Comparison of ENCODE assay signal across 8 cellular contexts in genomic region chr2:46985512-46985911, GRCh38. TPM values are rescaled to one million over a fixed set of nuclear protein-coding genes. Genes with fewer than 3 reads are reported as not detected.
A peak's percentile ranks its signal among the peaks of the same experiment; 100 is the strongest.
DNase-seq lines count a peak whose midpoint lies in the region; ATAC-seq, FAIRE-seq and TF ChIP-seq lines count a peak whose summit lies in the region.

No MANE protein-coding gene starts in this region.

- ATAC-seq in HG03097 (IDR thresholded peaks at IDR 0.05; ENCODE audit: low FRiP score, unreplicated experiment), result peak; percentile 24
- ATAC-seq in activated T-helper 17 cell treated with anti-CD3 and anti-CD28 coated beads, Interleukin-2, amount 50 U/mL, for 72 hours (replicated peaks), result peak; percentile 79

- H2BK120ac ChIP-seq in mesendoderm (ENCODE audit: low read depth, low read length), result no peak overlapping the region

- H3K4me1 Mint-ChIP-seq in activated T-helper 17 cell treated with anti-CD3 and anti-CD28 coated beads, Interleukin-2, amount 50 U/mL, for 72 hours, result peaks cover 28% of the 10 kb centered on the region

- FAIRE-seq in D721Med (lab: Jason Lieb, UNC), result no peak

- no peaks in the 10 kb centered on the region for H3K79me2 ChIP-seq in mesendoderm (ENCODE audit: control insufficient read depth, insufficient read depth, low read length)

- no peaks in the 10 kb centered on the region for H3K9me3 Mint-ChIP-seq in activated T-helper 17 cell treated with anti-CD3 and anti-CD28 coated beads, Interleukin-2, amount 50 U/mL, for 72 hours

- H2AK5ac ChIP-seq in mesendoderm (ENCODE audit: low read length), result no peak overlapping the region

- TF ChIP-seq CTCF in GM13976 (IDR thresholded peaks at IDR 0.05; ENCODE audit: borderline replicate concordance, control extremely low read depth, extremely low read depth, insufficient read depth, missing control alignments) (no peak), D721Med (IDR thresholded peaks at IDR 0.05; ENCODE audit: insufficient read depth, missing control alignments) (no peak)

- peak overlapping the region; percentile 47 for H3K56ac ChIP-seq in mesendoderm (ENCODE audit: low read length)

- H3K4me1 ChIP-seq in mesendoderm (ENCODE audit: control insufficient read depth, low read depth, low read length), result peaks cover 7% of the 10 kb centered on the region

- no peaks in the 10 kb centered on the region for H3K27me3 ChIP-seq in mesendoderm (ENCODE audit: insufficient read depth, low read length, poor library complexity)

- no peak overlapping the region for H3K27ac ChIP-seq in mesendoderm (ENCODE audit: low read depth, low read length)

- H3K4me2 ChIP-seq in mesendoderm (ENCODE audit: low read length), result no peak overlapping the region

- H3K18ac ChIP-seq in mesendoderm (ENCODE audit: low read length), result no peak overlapping the region

- no peak overlapping the region for H3K23ac ChIP-seq in mesendoderm (ENCODE audit: low read length)

- H4K5ac ChIP-seq in mesendoderm (ENCODE audit: low read length), result no peak overlapping the region

- peak overlapping the region; percentile 78 for H3K4me3 Mint-ChIP-seq in activated T-helper 17 cell treated with anti-CD3 and anti-CD28 coated beads, Interleukin-2, amount 50 U/mL, for 72 hours

- no peak overlapping the region for H3K4ac ChIP-seq in mesendoderm (ENCODE audit: low read depth, low read length)

- peak overlapping the region; percentile 97 for H3K27ac Mint-ChIP-seq in activated T-helper 17 cell treated with anti-CD3 and anti-CD28 coated beads, Interleukin-2, amount 50 U/mL, for 72 hours

- no CpG with 5 or more reads among the region's 2 CpGs for WGBS in mesendoderm (ENCODE audit: extremely low coverage, insufficient coverage, low lambda C conversion rate)

- H3K9ac ChIP-seq in mesendoderm (ENCODE audit: low read length), result no peak overlapping the region

- H3K36me3 ChIP-seq in mesendoderm (ENCODE audit: control insufficient read depth, insufficient read depth, low read length), result peaks cover 3% of the 10 kb centered on the region

- DNase-seq in GM13976 (ENCODE audit: low spot score), result peak; percentile 43
- DNase-seq in mesendoderm, result no peak
- no peak for DNase-seq in ureter (ENCODE audit: low spot score)
- DNase-seq in D721Med (ENCODE audit: insufficient read length, low spot score), result no peak
- no peak for DNase-seq in NCI-H524 treated with DMSO at 0.1 percent for 48 hours (lab: John Stamatoyannopoulos, UW)
- DNase-seq in OCI-M1 (lab: John Stamatoyannopoulos, UW), result no peak

- no peak overlapping the region for H3K4me3 ChIP-seq in mesendoderm (ENCODE audit: low read length)

- in situ Hi-C loops in GM13976 (cut with MboI; ENCODE audit: low sequenced_read_pairs, unreplicated experiment), result no loop called here

- no peak overlapping the region for H4K8ac ChIP-seq in mesendoderm (ENCODE audit: low read depth, low read length)

- no peaks in the 10 kb centered on the region for H3K27me3 Mint-ChIP-seq in activated T-helper 17 cell treated with anti-CD3 and anti-CD28 coated beads, Interleukin-2, amount 50 U/mL, for 72 hours

- no peak overlapping the region for H2BK15ac ChIP-seq in mesendoderm (replicated peaks; ENCODE audit: low read depth)

- H2BK5ac ChIP-seq in mesendoderm (ENCODE audit: low read length), result no peak overlapping the region

- H3K36me3 Mint-ChIP-seq in activated T-helper 17 cell treated with anti-CD3 and anti-CD28 coated beads, Interleukin-2, amount 50 U/mL, for 72 hours (ENCODE audit: low read depth), result peaks cover 48% of the 10 kb centered on the region

- H3K79me1 ChIP-seq in mesendoderm (ENCODE audit: low read length), result no peaks in the 10 kb centered on the region

RNA-seq across cellular contexts. Expression of gene TTC7A, which starts 44.5 kb away (rescaled TPM):
- 10 to 100 TPM; 45.2 to 62.1 TPM for total RNA-seq in activated T-helper 17 cell treated with anti-CD3 and anti-CD28 coated beads, Interleukin-2, amount 50 U/mL, for 72 hours
- 9.9 TPM for polyA plus RNA-seq in mesendoderm (2013, experiment 1 of 2)
- 9.7 TPM for polyA plus RNA-seq in mesendoderm (2013, experiment 2 of 2)
- total RNA-seq in ureter, result 20.6 TPM
